In the genomic region with DNA sequence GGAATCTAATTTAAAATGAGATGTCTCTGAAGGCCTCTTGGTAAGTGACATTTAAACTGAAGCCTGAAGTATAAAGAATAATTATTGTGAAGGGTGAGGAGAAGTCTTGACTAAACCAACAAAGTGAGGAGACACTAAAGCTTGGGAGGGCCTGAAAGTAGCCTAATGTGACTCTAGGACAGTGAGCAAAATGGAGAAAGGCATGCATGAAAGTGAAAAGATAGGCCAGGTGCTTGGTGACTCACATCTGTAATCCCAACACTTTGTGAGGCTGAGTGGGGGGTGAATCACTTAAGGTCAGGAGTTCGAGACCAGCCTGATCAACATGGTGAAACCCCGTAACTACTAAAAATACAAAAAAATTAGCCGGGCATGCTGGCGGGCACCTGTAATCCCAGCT, we compare ENCODE assay signal across 19 cellular contexts. TPM values are rescaled to one million over a fixed set of nuclear protein-coding genes. Genes with fewer than 3 reads are reported as not detected.
A peak's percentile ranks its signal among the peaks of the same experiment; 100 is the strongest.
DNase-seq lines count a peak whose midpoint lies in the region; ATAC-seq, FAIRE-seq and TF ChIP-seq lines count a peak whose summit lies in the region.
"Had no signal": no experiment of that assay in that cellular context is flagged by ENCODE, and none has a peak within 500 bp of the region (broad histone marks: within the 10 kb centered on the region; RNA-seq: fewer than 3 reads in every experiment).

No MANE protein-coding gene starts in this region.

- no peak for TF ChIP-seq RAD21 in GM12878 (IDR thresholded peaks at IDR 0.05; ENCODE audit: insufficient read depth, low read depth, low read length)

- RAD21 ChIA-PET in GM12878 (lab: Charles Lee; ENCODE audit: unreplicated experiment) = no interaction called here

- ATAC-seq in GM18858 (IDR thresholded peaks at IDR 0.05; ENCODE audit: unreplicated experiment) = peak; percentile 58
- ATAC-seq in HG02678 (IDR thresholded peaks at IDR 0.05; ENCODE audit: unreplicated experiment) = peak; percentile 51
- peak; percentile 51 for ATAC-seq in GM12878
- ATAC-seq: gastroesophageal sphincter, right lobe of liver, Right ventricle myocardium inferior had no signal

- H3K9ac ChIP-seq in GM12878 (ENCODE audit: control insufficient read depth, insufficient read depth, low read length) (no peak overlapping the region), smooth muscle cell (ENCODE audit: low read depth) (no peak overlapping the region)
- H3K9ac ChIP-seq: KMS-11 had no signal

- H3K27ac ChIP-seq in GM12878 (ENCODE audit: control insufficient read depth, insufficient read depth) = no peak overlapping the region
- H3K27ac ChIP-seq in smooth muscle cell (ENCODE audit: low read depth) = no peak overlapping the region
- H3K27ac ChIP-seq: gastroesophageal sphincter, KMS-11, right lobe of liver, transverse colon had no signal

- H3K27me3 ChIP-seq in GM12878 (replicated peaks in 1 of 2; ENCODE audit: control insufficient read depth in 2 of 2, insufficient read depth in 2 of 2, low read length in 1 of 2) (no peaks in the 10 kb centered on the region), smooth muscle cell (ENCODE audit: low read depth) (no peaks in the 10 kb centered on the region)
- H3K27me3 ChIP-seq: gastroesophageal sphincter, right lobe of liver, transverse colon had no signal

- POLR2A ChIA-PET in GM12878 (lab: Charles Lee) = no interaction called here

- H3K4me3 ChIP-seq in GM12878 = no peak overlapping the region
- H3K4me3 ChIP-seq in smooth muscle cell = no peak overlapping the region
- H3K4me3 ChIP-seq: gastroesophageal sphincter, right lobe of liver, transverse colon had no signal

- no peak for TF ChIP-seq EP300 in GM12878 (IDR thresholded peaks at IDR 0.05; ENCODE audit: borderline replicate concordance in 1 of 2, control insufficient read depth in 1 of 2, low read depth in 2 of 2, low read length in 2 of 2)

- H3F3A ChIP-seq in smooth muscle cell (ENCODE audit: low read depth) = no peaks in the 10 kb centered on the region

- FAIRE-seq in GM12891 (lab: Jason Lieb, UNC) = peak; percentile 35
- FAIRE-seq in GM12878 (lab: Jason Lieb, UNC) = no peak

- H4K20me1 ChIP-seq in GM12878 (ENCODE audit: control insufficient read depth, insufficient read depth) = no peaks in the 10 kb centered on the region
- H4K20me1 ChIP-seq in smooth muscle cell (ENCODE audit: low read depth) = no peaks in the 10 kb centered on the region

- H2AFZ ChIP-seq in GM12878 (ENCODE audit: control insufficient read depth, low read depth, low read length) = no peak overlapping the region
- H2AFZ ChIP-seq in smooth muscle cell (ENCODE audit: low read depth) = no peak overlapping the region

- SMC1A ChIA-PET in GM12878 (lab: Charles Lee; ENCODE audit: uncharacterized antibody, unreplicated experiment) = no interaction called here

- H3K36me3 ChIP-seq in GM12878 (ENCODE audit: control insufficient read depth in 2 of 2, insufficient read depth in 2 of 2, low read length in 1 of 2) = no peaks in the 10 kb centered on the region
- no peaks in the 10 kb centered on the region for H3K36me3 ChIP-seq in smooth muscle cell (ENCODE audit: low read depth)
- H3K36me3 ChIP-seq: gastroesophageal sphincter, right lobe of liver, transverse colon had no signal

- DNase-seq in GM12891 (ENCODE audit: insufficient read length, low spot score) (no peak), GM12878 (ENCODE audit: low read depth, low spot score) (no peak), UCSD-AML1 (lab: John Stamatoyannopoulos, UW; ENCODE audit: unreplicated experiment) (no peak), MV-4-11 (lab: John Stamatoyannopoulos, UW) (no peak), smooth muscle cell (lab: John Stamatoyannopoulos, UW; ENCODE audit: unreplicated experiment) (no peak)
- DNase-seq: activated CD4-positive, alpha-beta T cell treated with anti-CD3 and anti-CD28 coated beads, Interleukin-2, amount 50 U/mL, for 48 hours; DND-41; HCEC 1CT; kidney glomerular epithelial cell; naive B cell; NCI-H1105 treated with DMSO at 0.1 percent for 48 hours; NCI-H2107; right lobe of liver; transverse colon had no signal

- H3K4me1 ChIP-seq in GM12878 (ENCODE audit: control insufficient read depth, insufficient read depth, low read length) = no peaks in the 10 kb centered on the region
- H3K4me1 ChIP-seq in smooth muscle cell (ENCODE audit: low read depth) = no peaks in the 10 kb centered on the region
- H3K4me1 ChIP-seq: gastroesophageal sphincter, right lobe of liver, transverse colon had no signal

- TF ChIP-seq CTCF in GM12878 (IDR thresholded peaks at IDR 0.05 in 2 of 3, conservative IDR thresholded peaks at IDR 0.05 in 1 of 3; ENCODE audit: control insufficient read depth in 2 of 3, extremely low read depth in 1 of 3, insufficient read depth in 1 of 3, low read depth in 3 of 3, low read length in 3 of 3) (no peak), smooth muscle cell (IDR thresholded peaks at IDR 0.05; ENCODE audit: borderline replicate concordance, insufficient read depth, poor library complexity, severe bottlenecking) (no peak)

- no TSS peak for BruUV-seq in GM12878 (replicated peaks; lab: Mats Ljungman, UMichigan)

- no peak for TF ChIP-seq POLR2A in GM12891 (IDR thresholded peaks at IDR 0.05; ENCODE audit: low read depth, low read length)
- TF ChIP-seq POLR2A in GM12878 (IDR thresholded peaks at IDR 0.05; ENCODE audit: low read depth, low read length) = no peak

- H3K79me2 ChIP-seq in GM12878 (ENCODE audit: control insufficient read depth, insufficient read depth, low read length) = no peaks in the 10 kb centered on the region
- no peaks in the 10 kb centered on the region for H3K79me2 ChIP-seq in smooth muscle cell (ENCODE audit: low read depth)

- intact Hi-C loops in GM12878 (cut with micrococcal nuclease; ENCODE audit: unreplicated experiment) = no loop called here

- H3K4me2 ChIP-seq in GM12878 (ENCODE audit: control insufficient read depth, insufficient read depth) (no peak overlapping the region), smooth muscle cell (no peak overlapping the region)
- H3K4me2 ChIP-seq: KMS-11 had no signal

- H3K9me3 ChIP-seq in GM12878 (replicated peaks; ENCODE audit: control insufficient read depth, insufficient read depth, low read length) (no peaks in the 10 kb centered on the region), smooth muscle cell (replicated peaks; ENCODE audit: low read depth) (no peaks in the 10 kb centered on the region)
- H3K9me3 ChIP-seq: gastroesophageal sphincter, right lobe of liver, transverse colon had no signal

- WGBS in GM12878 (ENCODE audit: insufficient coverage, insufficient replicate concordance, low lambda C conversion rate, missing lambda C conversion rate) = 86% methylated on average over 4 of the region's 4 CpGs
- 99% methylated on average over 4 of the region's 4 CpGs for WGBS in smooth muscle cell (ENCODE audit: low lambda C conversion rate)

- CTCF ChIA-PET in GM12878 (lab: Yijun Ruan, JAX) = no interaction called here

- in situ Hi-C loops in GM12878 (cut with MboI) = no loop called here

TF ChIP-seq in GM12891, 5 proteins besides CTCF, POLR2A, EP300 and RAD21:
- TF ChIP-seq SPI1 (IDR thresholded peaks at IDR 0.05; ENCODE audit: low read depth, low read length) = no peak
- no peak for TF ChIP-seq PAX5 (IDR thresholded peaks at IDR 0.05; ENCODE audit: insufficient read depth, low read length, severe bottlenecking)
- TF ChIP-seq POLR2AphosphoS5 (IDR thresholded peaks at IDR 0.05; ENCODE audit: low read depth, low read length) = no peak
- TF ChIP-seq POU2F2 (IDR thresholded peaks at IDR 0.05; ENCODE audit: low read depth, low read length) = no peak
- no peak for TF ChIP-seq TAF1 (IDR thresholded peaks at IDR 0.05; ENCODE audit: low read depth, low read length)

TF ChIP-seq in GM12878, 131 proteins besides CTCF, POLR2A, EP300 and RAD21:
- no peak for TF ChIP-seq SREBF2 (IDR thresholded peaks at IDR 0.05; ENCODE audit: low read length)
- TF ChIP-seq, protein P1, sequence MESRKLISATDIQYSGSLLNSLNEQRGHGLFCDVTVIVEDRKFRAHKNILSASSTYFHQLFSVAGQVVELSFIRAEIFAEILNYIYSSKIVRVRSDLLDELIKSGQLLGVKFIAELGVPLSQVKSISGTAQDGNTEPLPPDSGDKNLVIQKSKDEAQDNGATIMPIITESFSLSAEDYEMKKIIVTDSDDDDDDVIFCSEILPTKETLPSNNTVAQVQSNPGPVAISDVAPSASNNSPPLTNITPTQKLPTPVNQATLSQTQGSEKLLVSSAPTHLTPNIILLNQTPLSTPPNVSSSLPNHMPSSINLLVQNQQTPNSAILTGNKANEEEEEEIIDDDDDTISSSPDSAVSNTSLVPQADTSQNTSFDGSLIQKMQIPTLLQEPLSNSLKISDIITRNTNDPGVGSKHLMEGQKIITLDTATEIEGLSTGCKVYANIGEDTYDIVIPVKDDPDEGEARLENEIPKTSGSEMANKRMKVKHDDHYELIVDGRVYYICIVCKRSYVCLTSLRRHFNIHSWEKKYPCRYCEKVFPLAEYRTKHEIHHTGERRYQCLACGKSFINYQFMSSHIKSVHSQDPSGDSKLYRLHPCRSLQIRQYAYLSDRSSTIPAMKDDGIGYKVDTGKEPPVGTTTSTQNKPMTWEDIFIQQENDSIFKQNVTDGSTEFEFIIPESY (IDR thresholded peaks at IDR 0.05) = no peak

RNA-seq across cellular contexts. Expression of a gene that starts 46.9 kb away (rescaled TPM):
- polyA plus RNA-seq in GM12891 (2012; ENCODE audit: low read depth, missing spikeins) = 10.6 TPM
- total RNA-seq in GM12878 (2013; cell fraction: nucleolus; rRNA removed) = 125 and 131 TPM in 2 replicates
- total RNA-seq in GM12878 (2014; rRNA removed) = 27.8 and 38.0 TPM in 2 replicates
- 38.9 and 39.6 TPM in 2 replicates for total RNA-seq in GM12878 (2014; rRNA removed; fragmentation: Illumina TruSeq; extraction: Trizol)
- total RNA-seq in GM12878 (2021) = 26.0 and 28.2 TPM in 2 replicates
- 5.5 TPM for polyA plus RNA-seq in GM12878 (2011; ENCODE audit: low read depth)
- 41.2 and 69.4 TPM in 2 replicates for polyA plus RNA-seq in GM12878 (2011; rRNA removed)
- polyA plus RNA-seq in GM12878 (2011; cell fraction: cytosol; rRNA removed) = 10.0 and 11.7 TPM in 2 replicates
- polyA plus RNA-seq in GM12878 (2011; cell fraction: nucleus; rRNA removed) = 43.4 and 47.2 TPM in 2 replicates
- polyA plus RNA-seq in GM12878 (2012) = 10.2 and 15.3 TPM in 2 replicates
- polyA plus RNA-seq in GM12878 (2014; fragmentation: Illumina TruSeq; extraction: Trizol) = 31.2 and 37.8 TPM in 2 replicates
- polyA plus RNA-seq in GM12878 (2014; fragmentation: Nextera tagmentation; extraction: Ambion mirVana) = 1 to 10 TPM; 7.6 to 9.2 TPM
- 16.9 and 19.5 TPM in 2 replicates for polyA plus RNA-seq in GM12878 (2014; rRNA removed)
- 10 to 100 TPM; 25.9 to 27.5 TPM for polyA plus RNA-seq in GM12878 (2016; fragmentation: Nextera tagmentation; extraction: Ambion mirVana)
- 29.2 and 51.3 TPM in 2 replicates for polyA minus RNA-seq in GM12878 (2011; rRNA and poly(A)+ RNA removed)
- 12.4 and 15.9 TPM in 2 replicates for polyA minus RNA-seq in GM12878 (2011; cell fraction: cytosol; rRNA and poly(A)+ RNA removed)
- 34.5 and 54.7 TPM in 2 replicates for polyA minus RNA-seq in GM12878 (2011; cell fraction: nucleus; rRNA and poly(A)+ RNA removed)
- 42.7 and 54.4 TPM in 2 replicates for total RNA-seq in smooth muscle cell
- 10.9 and 12.6 TPM in 2 replicates for polyA plus RNA-seq in smooth muscle cell
